In genomic region chr18:79855147-79855910, GRCh38 we compare ENCODE assay signal across 9 cellular contexts. TPM values are rescaled to one million over a fixed set of nuclear protein-coding genes. Genes with fewer than 3 reads are reported as not detected.
DNase-seq lines count a peak whose midpoint lies in the region; ATAC-seq and TF ChIP-seq lines count a peak whose summit lies in the region.
"Had no signal": no experiment of that assay in that cellular context is flagged by ENCODE, and none has a peak within 500 bp of the region (broad histone marks: within the 10 kb centered on the region; RNA-seq: fewer than 3 reads in every experiment).

No MANE protein-coding gene starts in this region.

- TF ChIP-seq POLR2A in body of pancreas (IDR thresholded peaks at IDR 0.05): no peak

- intact Hi-C loops in mucosa of descending colon (cut with DNase I, micrococcal nuclease): no loop called here
- intact Hi-C loops in body of pancreas (cut with DNase I): no loop called here

- H3K27me3 ChIP-seq in Karpas-422 (ENCODE audit: low read length): no peaks in the 10 kb centered on the region
- H3K27me3 ChIP-seq in body of pancreas: no peaks in the 10 kb centered on the region

- peak overlapping the region; percentile 49 for H3K4me2 ChIP-seq in Karpas-422 (ENCODE audit: low read depth, low read length, poor library complexity, severe bottlenecking)

- no peaks in the 10 kb centered on the region for H3K9me2 ChIP-seq in Karpas-422 (replicated peaks; ENCODE audit: insufficient read depth, low read length)

- H3K27ac ChIP-seq in Karpas-422 (ENCODE audit: low read length) (peak overlapping the region; percentile 45), body of pancreas (no peak overlapping the region)
- H3K27ac ChIP-seq: SK-N-MC had no signal

- H3K4me3 ChIP-seq in Karpas-422 (ENCODE audit: low read length) (peak overlapping the region; percentile 21; the same call in 1 of the 2 replicates), mucosa of descending colon (no peak overlapping the region), body of pancreas (no peak overlapping the region)
- H3K4me3 ChIP-seq: SK-N-MC had no signal

- H3K4me1 ChIP-seq in Karpas-422 (ENCODE audit: low read length) (peaks cover 23% of the 10 kb centered on the region), mucosa of descending colon (ENCODE audit: low read depth) (no peaks in the 10 kb centered on the region), body of pancreas (peaks cover 6% of the 10 kb centered on the region)

- DNase-seq in Karpas-422: peak; percentile 85
- no peak for DNase-seq in mucosa of descending colon
- DNase-seq in NCI-H526 (lab: John Stamatoyannopoulos, UW): no peak
- no peak for DNase-seq in NCI-H1417 (lab: John Stamatoyannopoulos, UW)
- DNase-seq in body of pancreas: no peak
- DNase-seq in NCI-H2227 (lab: John Stamatoyannopoulos, UW; ENCODE audit: unreplicated experiment): no peak

- peak overlapping the region; percentile 42 for H3K9ac ChIP-seq in Karpas-422 (ENCODE audit: low read length)

- no peaks in the 10 kb centered on the region for H3K36me3 ChIP-seq in Karpas-422 (ENCODE audit: insufficient read depth, low read length)
- H3K36me3 ChIP-seq in mucosa of descending colon (ENCODE audit: low read depth): no peaks in the 10 kb centered on the region
- H3K36me3 ChIP-seq in body of pancreas (replicated peaks in 1 of 2; ENCODE audit: insufficient read depth in 1 of 2, low read depth in 2 of 2): no peaks in the 10 kb centered on the region

- TF ChIP-seq CTCF in mucosa of descending colon (IDR thresholded peaks at IDR 0.05) (no peak), body of pancreas (IDR thresholded peaks at IDR 0.05) (no peak)

- peak overlapping the region; percentile 12; the same call in 1 of the 2 replicates for H2AFZ ChIP-seq in Karpas-422 (ENCODE audit: low read length)

- H3K79me2 ChIP-seq in Karpas-422 (ENCODE audit: low read length): no peaks in the 10 kb centered on the region

- no peaks in the 10 kb centered on the region for H4K20me1 ChIP-seq in Karpas-422 (ENCODE audit: insufficient read depth, low read depth, low read length)

- ATAC-seq in GM18508 (IDR thresholded peaks at IDR 0.05; ENCODE audit: insufficient read depth, unreplicated experiment) (peak; percentile 51), GM21529 (IDR thresholded peaks at IDR 0.05; ENCODE audit: unreplicated experiment) (peak; percentile 81), mucosa of descending colon (peak; percentile 30), body of pancreas (no peak)

- H3K9me3 ChIP-seq in Karpas-422 (ENCODE audit: low read length): no peaks in the 10 kb centered on the region
- H3K9me3 ChIP-seq in mucosa of descending colon: no peaks in the 10 kb centered on the region
- no peaks in the 10 kb centered on the region for H3K9me3 ChIP-seq in body of pancreas

- 60 to 80% methylated on average over 11 to 17 of the region's 17 CpGs for WGBS in body of pancreas, 2 donors

RNA-seq across cellular contexts. Expression of gene KCNG2, which starts 57.6 kb away (rescaled TPM):
- not detected in 2 replicates for total RNA-seq in Karpas-422 (2014; rRNA removed; shearing (Covaris generic); ENCODE audit: low replicate concordance)
- total RNA-seq in mucosa of descending colon (under 1 TPM in 1 of 3 donors, not detected in 2; 0.19 TPM), body of pancreas (not detected)
